In the genomic region with DNA sequence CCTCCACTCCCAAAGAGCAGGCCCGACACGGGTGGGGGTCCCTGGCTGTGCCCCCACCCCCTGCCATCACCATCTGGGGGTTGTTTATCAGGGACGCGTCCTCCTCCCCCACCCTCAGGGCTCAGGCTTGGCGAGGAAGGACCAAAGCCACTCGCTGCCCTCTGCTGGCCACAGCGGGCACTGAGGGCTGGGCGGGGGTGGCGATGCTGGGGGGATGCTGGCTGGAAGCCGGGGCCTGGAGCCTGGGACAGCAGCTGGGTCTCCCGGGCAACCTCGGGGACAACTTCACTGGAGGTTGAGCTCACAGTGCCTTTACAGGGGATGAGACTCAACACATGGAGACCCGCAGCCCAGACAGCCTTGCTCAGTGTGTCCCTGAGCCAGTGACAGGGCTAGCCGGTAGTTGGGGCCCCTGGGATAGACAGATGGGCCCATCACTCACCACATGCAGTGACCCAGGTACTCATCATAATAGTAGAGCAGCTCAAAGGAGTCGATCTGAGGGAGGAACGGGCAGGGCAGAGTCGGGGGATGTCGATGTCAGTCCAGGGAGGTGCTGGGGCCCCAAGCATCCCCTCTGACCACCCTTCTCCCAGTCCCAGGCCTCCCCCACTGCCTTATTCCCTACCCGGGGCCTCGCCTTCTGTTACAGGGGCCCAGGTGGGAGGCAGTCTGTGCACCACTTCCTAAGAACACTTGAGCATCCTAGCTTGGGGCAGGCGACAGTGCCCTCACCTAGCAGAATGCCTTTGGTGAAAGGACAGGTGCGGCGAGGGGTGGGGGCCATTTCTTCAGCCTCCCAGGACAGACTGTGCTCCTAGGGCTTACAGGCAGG, we compare ENCODE assay signal across 8 cellular contexts. TPM values are rescaled to one million over a fixed set of nuclear protein-coding genes. Genes with fewer than 3 reads are reported as not detected.
DNase-seq lines count a peak whose midpoint lies in the region; ATAC-seq and TF ChIP-seq lines count a peak whose summit lies in the region.

No MANE protein-coding gene starts in this region.

- no peaks in the 10 kb centered on the region for H3K27me3 ChIP-seq in kidney epithelial cell (ENCODE audit: control insufficient read depth, insufficient read depth, low read length)

- peak; percentile 47 for ATAC-seq in HG02885 (IDR thresholded peaks at IDR 0.05; ENCODE audit: poor library complexity, unreplicated experiment)
- peak; percentile 71 for ATAC-seq in WTC11

- H3K4me1 Mint-ChIP-seq in WTC11 = peaks cover 16% of the 10 kb centered on the region

- CTCF ChIA-PET in WTC11 (lab: Charles Lee) = interaction anchor here (0.6 to 2.6 kb wide), 17 partner anchors 9 to 348 kb away, joined by 3 to 38 read pairs (median 6); a partner anchor contains a TSS

- H3K36me3 Mint-ChIP-seq in WTC11 = peaks cover 4% of the 10 kb centered on the region; the same call in 1 of the 2 replicates

- H3K4me3 ChIP-seq in cardiac fibroblast (replicated peaks in 1 of 2; ENCODE audit: low read depth in 2 of 2, low read length in 2 of 2) (peak overlapping the region in 1 of 2 donors; percentile 3), kidney epithelial cell (ENCODE audit: low read depth, low read length) (no peak overlapping the region)

- H3K36me3 ChIP-seq in kidney epithelial cell (ENCODE audit: control insufficient read depth, insufficient read depth, low read length) = peaks cover 1% of the 10 kb centered on the region

- H3K9me3 Mint-ChIP-seq in WTC11 = no peaks in the 10 kb centered on the region

- H3K4me3 Mint-ChIP-seq in WTC11 = no peak overlapping the region

- H3K27me3 Mint-ChIP-seq in WTC11 (ENCODE audit: low read depth) = no peaks in the 10 kb centered on the region

- no peak overlapping the region for H3K27ac Mint-ChIP-seq in WTC11

- H3K27ac ChIP-seq in C4-2B = no peak overlapping the region

- POLR2A ChIA-PET in WTC11 (lab: Charles Lee) = interaction anchor here (0.7 to 1.0 kb wide), 2 partner anchors 14 to 21 kb away, joined by 3 to 4 read pairs; no protein-coding TSS in a partner anchor

- peak; percentile 93 for TF ChIP-seq CTCF in C4-2B (conservative IDR thresholded peaks at IDR 0.05)
- peak; percentile 75 for TF ChIP-seq CTCF in WTC11 (IDR thresholded peaks at IDR 0.05)
- TF ChIP-seq CTCF in cardiac fibroblast (IDR thresholded peaks at IDR 0.05; ENCODE audit: low read depth, low read length) = peak; percentile 87
- peak; percentile 91 for TF ChIP-seq CTCF in kidney epithelial cell (IDR thresholded peaks at IDR 0.05; ENCODE audit: insufficient read depth, low read length, poor library complexity, severe bottlenecking)

- DNase-seq in WTC11 (ENCODE audit: low spot score) (peak; percentile 87), cardiac fibroblast (ENCODE audit: low read depth in 2 of 2) (peak; percentile 45 to 61), kidney epithelial cell (ENCODE audit: low read depth) (no peak), NK-92 (lab: John Stamatoyannopoulos, UW; ENCODE audit: unreplicated experiment) (no peak), NCI-H2029 (lab: John Stamatoyannopoulos, UW) (no peak)
- DNase-seq in stimulated activated CD4-positive, alpha-beta T cell treated with anti-CD3 and anti-CD28 coated beads, Interleukin-1b, Interleukin-23, amount 100 ng/mL, for 48 hours = peak; percentile 52

TF ChIP-seq in WTC11, 78 proteins besides CTCF, POLR2A, EP300 and RAD21 (continues in another document):
- TF ChIP-seq, protein P1, sequence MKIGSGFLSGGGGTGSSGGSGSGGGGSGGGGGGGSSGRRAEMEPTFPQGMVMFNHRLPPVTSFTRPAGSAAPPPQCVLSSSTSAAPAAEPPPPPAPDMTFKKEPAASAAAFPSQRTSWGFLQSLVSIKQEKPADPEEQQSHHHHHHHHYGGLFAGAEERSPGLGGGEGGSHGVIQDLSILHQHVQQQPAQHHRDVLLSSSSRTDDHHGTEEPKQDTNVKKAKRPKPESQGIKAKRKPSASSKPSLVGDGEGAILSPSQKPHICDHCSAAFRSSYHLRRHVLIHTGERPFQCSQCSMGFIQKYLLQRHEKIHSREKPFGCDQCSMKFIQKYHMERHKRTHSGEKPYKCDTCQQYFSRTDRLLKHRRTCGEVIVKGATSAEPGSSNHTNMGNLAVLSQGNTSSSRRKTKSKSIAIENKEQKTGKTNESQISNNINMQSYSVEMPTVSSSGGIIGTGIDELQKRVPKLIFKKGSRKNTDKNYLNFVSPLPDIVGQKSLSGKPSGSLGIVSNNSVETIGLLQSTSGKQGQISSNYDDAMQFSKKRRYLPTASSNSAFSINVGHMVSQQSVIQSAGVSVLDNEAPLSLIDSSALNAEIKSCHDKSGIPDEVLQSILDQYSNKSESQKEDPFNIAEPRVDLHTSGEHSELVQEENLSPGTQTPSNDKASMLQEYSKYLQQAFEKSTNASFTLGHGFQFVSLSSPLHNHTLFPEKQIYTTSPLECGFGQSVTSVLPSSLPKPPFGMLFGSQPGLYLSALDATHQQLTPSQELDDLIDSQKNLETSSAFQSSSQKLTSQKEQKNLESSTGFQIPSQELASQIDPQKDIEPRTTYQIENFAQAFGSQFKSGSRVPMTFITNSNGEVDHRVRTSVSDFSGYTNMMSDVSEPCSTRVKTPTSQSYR (CRISPR knock-in tag; IDR thresholded peaks at IDR 0.05) = no peak
- TF ChIP-seq, protein P2, sequence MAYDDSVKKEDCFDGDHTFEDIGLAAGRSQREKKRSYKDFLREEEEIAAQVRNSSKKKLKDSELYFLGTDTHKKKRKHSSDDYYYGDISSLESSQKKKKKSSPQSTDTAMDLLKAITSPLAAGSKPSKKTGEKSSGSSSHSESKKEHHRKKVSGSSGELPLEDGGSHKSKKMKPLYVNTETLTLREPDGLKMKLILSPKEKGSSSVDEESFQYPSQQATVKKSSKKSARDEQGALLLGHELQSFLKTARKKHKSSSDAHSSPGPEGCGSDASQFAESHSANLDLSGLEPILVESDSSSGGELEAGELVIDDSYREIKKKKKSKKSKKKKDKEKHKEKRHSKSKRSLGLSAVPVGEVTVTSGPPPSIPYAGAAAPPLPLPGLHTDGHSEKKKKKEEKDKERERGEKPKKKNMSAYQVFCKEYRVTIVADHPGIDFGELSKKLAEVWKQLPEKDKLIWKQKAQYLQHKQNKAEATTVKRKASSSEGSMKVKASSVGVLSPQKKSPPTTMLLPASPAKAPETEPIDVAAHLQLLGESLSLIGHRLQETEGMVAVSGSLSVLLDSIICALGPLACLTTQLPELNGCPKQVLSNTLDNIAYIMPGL (CRISPR knock-in tag; IDR thresholded peaks at IDR 0.05) = 0 out of 2 replicates have a peak, but pooled peaks have one; percentile 56
- no peak for TF ChIP-seq OVOL2 (CRISPR knock-in tag; IDR thresholded peaks at IDR 0.05; ENCODE audit: borderline replicate concordance)
- TF ChIP-seq NR1H2 (CRISPR knock-in tag; IDR thresholded peaks at IDR 0.05) = no peak
- TF ChIP-seq, protein P3, sequence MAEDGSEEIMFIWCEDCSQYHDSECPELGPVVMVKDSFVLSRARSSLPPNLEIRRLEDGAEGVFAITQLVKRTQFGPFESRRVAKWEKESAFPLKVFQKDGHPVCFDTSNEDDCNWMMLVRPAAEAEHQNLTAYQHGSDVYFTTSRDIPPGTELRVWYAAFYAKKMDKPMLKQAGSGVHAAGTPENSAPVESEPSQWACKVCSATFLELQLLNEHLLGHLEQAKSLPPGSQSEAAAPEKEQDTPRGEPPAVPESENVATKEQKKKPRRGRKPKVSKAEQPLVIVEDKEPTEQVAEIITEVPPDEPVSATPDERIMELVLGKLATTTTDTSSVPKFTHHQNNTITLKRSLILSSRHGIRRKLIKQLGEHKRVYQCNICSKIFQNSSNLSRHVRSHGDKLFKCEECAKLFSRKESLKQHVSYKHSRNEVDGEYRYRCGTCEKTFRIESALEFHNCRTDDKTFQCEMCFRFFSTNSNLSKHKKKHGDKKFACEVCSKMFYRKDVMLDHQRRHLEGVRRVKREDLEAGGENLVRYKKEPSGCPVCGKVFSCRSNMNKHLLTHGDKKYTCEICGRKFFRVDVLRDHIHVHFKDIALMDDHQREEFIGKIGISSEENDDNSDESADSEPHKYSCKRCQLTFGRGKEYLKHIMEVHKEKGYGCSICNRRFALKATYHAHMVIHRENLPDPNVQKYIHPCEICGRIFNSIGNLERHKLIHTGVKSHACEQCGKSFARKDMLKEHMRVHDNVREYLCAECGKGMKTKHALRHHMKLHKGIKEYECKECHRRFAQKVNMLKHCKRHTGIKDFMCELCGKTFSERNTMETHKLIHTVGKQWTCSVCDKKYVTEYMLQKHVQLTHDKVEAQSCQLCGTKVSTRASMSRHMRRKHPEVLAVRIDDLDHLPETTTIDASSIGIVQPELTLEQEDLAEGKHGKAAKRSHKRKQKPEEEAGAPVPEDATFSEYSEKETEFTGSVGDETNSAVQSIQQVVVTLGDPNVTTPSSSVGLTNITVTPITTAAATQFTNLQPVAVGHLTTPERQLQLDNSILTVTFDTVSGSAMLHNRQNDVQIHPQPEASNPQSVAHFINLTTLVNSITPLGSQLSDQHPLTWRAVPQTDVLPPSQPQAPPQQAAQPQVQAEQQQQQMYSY (CRISPR knock-in tag; IDR thresholded peaks at IDR 0.05) = peak; percentile 61
- no peak for TF ChIP-seq SP1 (CRISPR knock-in tag; conservative IDR thresholded peaks at IDR 0.05)
- no peak for TF ChIP-seq GABPB1 (CRISPR knock-in tag; IDR thresholded peaks at IDR 0.05)
- TF ChIP-seq, protein P4, sequence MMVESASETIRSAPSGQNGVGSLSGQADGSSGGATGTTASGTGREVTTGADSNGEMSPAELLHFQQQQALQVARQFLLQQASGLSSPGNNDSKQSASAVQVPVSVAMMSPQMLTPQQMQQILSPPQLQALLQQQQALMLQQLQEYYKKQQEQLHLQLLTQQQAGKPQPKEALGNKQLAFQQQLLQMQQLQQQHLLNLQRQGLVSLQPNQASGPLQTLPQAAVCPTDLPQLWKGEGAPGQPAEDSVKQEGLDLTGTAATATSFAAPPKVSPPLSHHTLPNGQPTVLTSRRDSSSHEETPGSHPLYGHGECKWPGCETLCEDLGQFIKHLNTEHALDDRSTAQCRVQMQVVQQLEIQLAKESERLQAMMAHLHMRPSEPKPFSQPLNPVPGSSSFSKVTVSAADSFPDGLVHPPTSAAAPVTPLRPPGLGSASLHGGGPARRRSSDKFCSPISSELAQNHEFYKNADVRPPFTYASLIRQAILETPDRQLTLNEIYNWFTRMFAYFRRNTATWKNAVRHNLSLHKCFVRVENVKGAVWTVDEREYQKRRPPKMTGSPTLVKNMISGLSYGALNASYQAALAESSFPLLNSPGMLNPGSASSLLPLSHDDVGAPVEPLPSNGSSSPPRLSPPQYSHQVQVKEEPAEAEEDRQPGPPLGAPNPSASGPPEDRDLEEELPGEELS (CRISPR knock-in tag; IDR thresholded peaks at IDR 0.05) = 0 out of 2 replicates have a peak, but pooled peaks have one; percentile 57
- no peak for TF ChIP-seq SMAD3 (CRISPR knock-in tag; IDR thresholded peaks at IDR 0.05; ENCODE audit: borderline replicate concordance)

RNA-seq across cellular contexts. Expression of a gene that starts 5.9 kb away (rescaled TPM):
- total RNA-seq in WTC11 (2021) (8.9 to 10.1 TPM (median 9.8 TPM) in 3 replicates), kidney epithelial cell (2.4 and 5.3 TPM in 2 replicates)

RNA-seq across cellular contexts. Expression of a gene that starts 18.5 kb away (rescaled TPM):
- total RNA-seq in WTC11 (2021) = 50.2 to 52.2 TPM (median 50.8 TPM) in 3 replicates
- 29.0 and 31.4 TPM in 2 replicates for total RNA-seq in kidney epithelial cell

Comparison
In these comparisons a context has a peak if more than half of its experiments do, and no peak if none do; other contexts are left out.
1. DNase-seq: peak in WTC11 (single experiment), cardiac fibroblast (2 of 2) and stimulated activated CD4-positive, alpha-beta T cell treated with anti-CD3 and anti-CD28 coated beads, Interleukin-1b, Interleukin-23, amount 100 ng/mL, for 48 hours (single experiment); none in kidney epithelial cell (single experiment), NK-92 (single experiment) and NCI-H2029 (single experiment).
2. Peak in every context shown above with its lines, with median percentiles within 50 percentile points of each other: CTCF ChIP-seq.